In the genomic region with DNA sequence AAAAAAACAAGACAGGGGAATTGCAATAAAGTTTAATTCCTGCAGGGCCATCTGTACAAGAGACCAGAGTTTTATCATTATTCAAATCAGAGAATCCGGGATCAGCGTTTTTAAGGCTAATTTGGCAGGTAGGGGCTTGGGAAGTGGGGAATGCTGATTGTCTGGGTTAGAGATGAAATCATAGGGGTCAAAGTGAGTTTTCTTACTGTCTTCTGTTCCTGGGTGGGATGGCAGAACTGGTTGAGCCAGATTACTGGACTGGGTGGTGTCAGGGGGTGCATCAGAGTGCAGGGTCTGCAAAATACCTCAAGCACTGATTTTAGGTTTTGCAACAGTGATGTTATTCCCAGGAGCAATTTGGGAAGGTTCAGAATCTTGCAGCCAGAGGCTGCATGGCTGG, we compare ENCODE assay signal across 13 cellular contexts. TPM values are rescaled to one million over a fixed set of nuclear protein-coding genes. Genes with fewer than 3 reads are reported as not detected.
DNase-seq lines count a peak whose midpoint lies in the region; ATAC-seq and TF ChIP-seq lines count a peak whose summit lies in the region.
"Not testable (repeated sequence)": the region's sequence is repeated elsewhere in the genome, so short reads cannot be mapped to it uniquely, and the experiment has no call there.
"Had no signal": no experiment of that assay in that cellular context is flagged by ENCODE, and none has a peak within 500 bp of the region (broad histone marks: within the 10 kb centered on the region; RNA-seq: fewer than 3 reads in every experiment).

No MANE protein-coding gene starts in this region.

- H3K27ac Mint-ChIP-seq in neural progenitor cell (peak overlapping the region; percentile 9), progenitor cell of endocrine pancreas (peak overlapping the region; percentile 44)

- BruUV-seq in HCT116 (replicated peaks; lab: Mats Ljungman, UMichigan); PC-9 (replicated peaks; lab: Mats Ljungman, UMichigan); mammary epithelial cell (replicated peaks; lab: Mats Ljungman, UMichigan): not testable (repeated sequence)

- H3K9me2 ChIP-seq in HCT116 (ENCODE audit: insufficient read depth); PC-9 (ENCODE audit: insufficient read depth); hepatocyte (replicated peaks; ENCODE audit: insufficient read depth): not testable (repeated sequence)

- H3K36me3 Mint-ChIP-seq in neural progenitor cell; progenitor cell of endocrine pancreas (ENCODE audit: insufficient read depth): not testable (repeated sequence)

- not testable (repeated sequence) for H3K27ac ChIP-seq in HCT116 (ENCODE audit: low read depth, low read length); mammary epithelial cell (ENCODE audit: insufficient read depth, low read depth, low read length); neural progenitor cell
- H3K27ac ChIP-seq in PC-9 (peak overlapping the region; percentile 63), hepatocyte (peak overlapping the region; percentile 6)

- RAD21 ChIA-PET in HCT116 (lab: Charles Lee; ENCODE audit: low non-redundant PET in 1 of 2, low total read pairs in 2 of 2, uncharacterized antibody in 2 of 2, unreplicated experiment in 2 of 2), result not testable (repeated sequence)

- POLR2A ChIA-PET in HCT116 (lab: Charles Lee), result not testable (repeated sequence)
- POLR2A ChIA-PET in PC-9 (lab: Charles Lee; ENCODE audit: unreplicated experiment), result interaction anchor here (0.6 kb wide), 1 partner anchor 105 kb away, joined by 8 read pairs; no protein-coding TSS in a partner anchor

- H3K4me1 ChIP-seq in HCT116 (ENCODE audit: control insufficient read depth in 1 of 2, insufficient read depth in 2 of 2, low read length in 2 of 2); mammary epithelial cell (ENCODE audit: insufficient read depth, low read length); hepatocyte (ENCODE audit: insufficient read depth); neural progenitor cell: not testable (repeated sequence)
- H3K4me1 ChIP-seq in PC-9 (replicated peaks; ENCODE audit: insufficient read depth), result peaks cover 43% of the 10 kb centered on the region

- not testable (repeated sequence) for TF ChIP-seq RAD21 in HCT116 (IDR thresholded peaks at IDR 0.05; ENCODE audit: low read depth)

- 0% methylated on average over 2 of the region's 2 CpGs for WGBS in mammary epithelial cell (ENCODE audit: low coverage, missing lambda C conversion rate)
- WGBS in hepatocyte (ENCODE audit: low lambda C conversion rate, missing lambda C conversion rate), result 33% methylated on average over 2 of the region's 2 CpGs

- H3K9me3 Mint-ChIP-seq in neural progenitor cell; progenitor cell of endocrine pancreas (ENCODE audit: low read depth): not testable (repeated sequence)

- H3K4me2 ChIP-seq in HCT116 (ENCODE audit: low read length) (0 out of 2 replicates have a peak overlapping the region, but pooled peaks have one; percentile 9), PC-9 (peak overlapping the region; percentile 72), mammary epithelial cell (ENCODE audit: insufficient read depth, low read depth, low read length) (peak overlapping the region; percentile 30)
- not testable (repeated sequence) for H3K4me2 ChIP-seq in hepatocyte, neural progenitor cell

- not testable (repeated sequence) for H3K9me3 ChIP-seq in HCT116 (ENCODE audit: control insufficient read depth in 1 of 2, insufficient read depth in 1 of 2, low read depth in 1 of 2, low read length in 2 of 2); PC-9 (ENCODE audit: insufficient read depth, low read depth); mammary epithelial cell (replicated peaks; ENCODE audit: insufficient read depth, low read length); hepatocyte (ENCODE audit: low read depth); neural progenitor cell (ENCODE audit: low read depth)

- in situ Hi-C loops in mammary epithelial cell (cut with MboI; ENCODE audit: low sequenced_read_pairs in 2 of 2), result not testable (repeated sequence)

- not testable (repeated sequence) for H3K9ac ChIP-seq in HCT116 (ENCODE audit: low read length); mammary epithelial cell (ENCODE audit: insufficient read depth, low read length); neural progenitor cell

- H3K4me1 Mint-ChIP-seq in neural progenitor cell, result not testable (repeated sequence)
- peaks cover 16% of the 10 kb centered on the region for H3K4me1 Mint-ChIP-seq in progenitor cell of endocrine pancreas (ENCODE audit: low read depth)

- ATAC-seq in HCT116, result not testable (repeated sequence)

- H3K4me3 ChIP-seq in HCT116 (replicated peaks in 1 of 2; ENCODE audit: low read depth in 1 of 2, low read length in 2 of 2); mammary epithelial cell (replicated peaks in 1 of 3; ENCODE audit: insufficient read depth in 1 of 3, low read depth in 2 of 3, low read length in 3 of 3); hepatocyte; neural progenitor cell: not testable (repeated sequence)
- H3K4me3 ChIP-seq in PC-9, result 0 out of 2 replicates have a peak overlapping the region, but pooled peaks have one; percentile 8

- not testable (repeated sequence) for H3K79me2 ChIP-seq in HCT116 (ENCODE audit: insufficient read depth, low read length); PC-9 (ENCODE audit: low read depth); mammary epithelial cell (ENCODE audit: insufficient read depth, low read length); hepatocyte; neural progenitor cell (ENCODE audit: low read depth)

- TF ChIP-seq CTCF in HCT116 (IDR thresholded peaks at IDR 0.05 in 2 of 3, conservative IDR thresholded peaks at IDR 0.05 in 1 of 3; ENCODE audit: borderline replicate concordance in 1 of 3, insufficient read depth in 1 of 3, low read depth in 2 of 3, low read length in 2 of 3); PC-9 (conservative IDR thresholded peaks at IDR 0.05); mammary epithelial cell (conservative IDR thresholded peaks at IDR 0.05 in 1 of 2, IDR thresholded peaks at IDR 0.05 in 1 of 2; ENCODE audit: extremely low read depth in 1 of 2, insufficient read depth in 1 of 2, low read depth in 1 of 2, low read length in 2 of 2); hepatocyte (IDR thresholded peaks at IDR 0.05; ENCODE audit: poor library complexity); neural progenitor cell (IDR thresholded peaks at IDR 0.05); progenitor cell of endocrine pancreas (IDR thresholded peaks at IDR 0.05; ENCODE audit: unreplicated experiment): not testable (repeated sequence)

- peaks cover 23% of the 10 kb centered on the region; the same call in 1 of the 2 replicates for H3F3A ChIP-seq in PC-9 (ENCODE audit: insufficient read depth, low read depth)
- H3F3A ChIP-seq in neural progenitor cell (ENCODE audit: low read depth), result not testable (repeated sequence)

- CTCF ChIA-PET in HCT116 (lab: Charles Lee); PC-9 (lab: Charles Lee); mammary epithelial cell (lab: Charles Lee; ENCODE audit: low non-redundant PET): not testable (repeated sequence)

- not testable (repeated sequence) for TF ChIP-seq POLR2A in HCT116 (IDR thresholded peaks at IDR 0.05; ENCODE audit: borderline replicate concordance, extremely low read depth, insufficient read depth, insufficient read length)

- intact Hi-C loops in HCT116 (cut with micrococcal nuclease); PC-9 (cut with micrococcal nuclease; ENCODE audit: unreplicated experiment); mammary epithelial cell (cut with micrococcal nuclease): not testable (repeated sequence)

- not testable (repeated sequence) for H3K27me3 ChIP-seq in HCT116 (ENCODE audit: insufficient read depth, low read length); PC-9 (ENCODE audit: insufficient read depth, low read depth); mammary epithelial cell (ENCODE audit: insufficient read depth, low read length); hepatocyte; neural progenitor cell

- H3K27me3 Mint-ChIP-seq in neural progenitor cell (ENCODE audit: insufficient read depth, low read depth); progenitor cell of endocrine pancreas: not testable (repeated sequence)

- DNase-seq in HCT116 (ENCODE audit: low read depth, low spot score); mammary epithelial cell; hepatocyte (ENCODE audit: low spot score); neural progenitor cell (ENCODE audit: low spot score); progenitor cell of endocrine pancreas (ENCODE audit: low spot score, unreplicated experiment): not testable (repeated sequence)
- DNase-seq in PC-9, result peak; percentile 63 to 80

- dilution Hi-C loops in mammary epithelial cell (cut with HindIII; ENCODE audit: low sequenced_read_pairs), result not testable (repeated sequence)

- H3K4me3 Mint-ChIP-seq in neural progenitor cell, result not testable (repeated sequence)
- H3K4me3 Mint-ChIP-seq in progenitor cell of endocrine pancreas (ENCODE audit: low read depth), result peak overlapping the region; percentile 3

- not testable (repeated sequence) for H4K20me1 ChIP-seq in HCT116 (ENCODE audit: insufficient read depth); PC-9 (ENCODE audit: insufficient read depth); mammary epithelial cell (ENCODE audit: insufficient read depth, low read length); hepatocyte (ENCODE audit: insufficient read depth, poor library complexity, severe bottlenecking); neural progenitor cell (ENCODE audit: low read depth)

- H3K36me3 ChIP-seq in HCT116 (ENCODE audit: control insufficient read depth in 1 of 2, insufficient read depth in 2 of 2, low read length in 2 of 2); PC-9 (ENCODE audit: low read depth); mammary epithelial cell (ENCODE audit: insufficient read depth, low read length); hepatocyte (replicated peaks; ENCODE audit: insufficient read depth, low read depth); neural progenitor cell: not testable (repeated sequence)

- not testable (repeated sequence) for H2AFZ ChIP-seq in HCT116 (ENCODE audit: low read depth, low read length, poor library complexity, severe bottlenecking); PC-9; mammary epithelial cell (ENCODE audit: low read depth, low read length); hepatocyte; neural progenitor cell (replicated peaks)

RNA-seq across cellular contexts. Expression of a gene that starts 6.3 kb away (rescaled TPM):
- not detected for total RNA-seq in HCT116 (2021; ENCODE audit: unreplicated experiment)
- 0.05 TPM in 1 of 2 replicates, not detected in the other for polyA plus RNA-seq in HCT116 (2012)
- total RNA-seq in PC-9 (2021), result 0.38 and 0.44 TPM in 2 replicates
- total RNA-seq in mammary epithelial cell, result under 1 TPM; 0.33 to 0.78 TPM
- polyA plus RNA-seq in mammary epithelial cell, result 0.65 TPM
- not detected for polyA minus RNA-seq in mammary epithelial cell
- total RNA-seq in hepatocyte, result 0.12 and 0.30 TPM in 2 replicates
- 0.34 and 1.2 TPM in 2 replicates for polyA plus RNA-seq in hepatocyte
- total RNA-seq in neural progenitor cell (ENCODE audit: low replicate concordance), result not detected in 2 replicates
- not detected in 2 replicates for total RNA-seq in progenitor cell of endocrine pancreas
- total RNA-seq: A172; A673; CD4-positive, alpha-beta memory T cell; GM23248; H1; H7 had no signal
- polyA plus RNA-seq: BJ; CD4-positive, alpha-beta memory T cell; GM23248; H1 had no signal

RNA-seq across cellular contexts. Expression of a gene that starts 7.2 kb away (rescaled TPM):
- not detected for total RNA-seq in HCT116 (2021; ENCODE audit: unreplicated experiment)
- not detected in 2 replicates for polyA plus RNA-seq in HCT116 (2012)
- 2.0 and 2.6 TPM in 2 replicates for total RNA-seq in PC-9 (2021)
- total RNA-seq in mammary epithelial cell, result under 1 TPM; 0.17 to 0.28 TPM
- polyA plus RNA-seq in mammary epithelial cell, result 0.19 TPM
- not detected for polyA minus RNA-seq in mammary epithelial cell
- 2.1 and 3.8 TPM in 2 replicates for total RNA-seq in hepatocyte
- 3.7 and 5.0 TPM in 2 replicates for polyA plus RNA-seq in hepatocyte
- not detected in 2 replicates for total RNA-seq in neural progenitor cell (ENCODE audit: low replicate concordance)
- 0.67 and 1.5 TPM in 2 replicates for total RNA-seq in progenitor cell of endocrine pancreas
- total RNA-seq: A172; CD4-positive, alpha-beta memory T cell; GM23248; H1; H7 had no signal
- polyA plus RNA-seq: BJ; CD4-positive, alpha-beta memory T cell; GM23248; H1 had no signal

RNA-seq across cellular contexts. Expression of a gene that starts 20.3 kb away (rescaled TPM):
- not detected for total RNA-seq in HCT116 (2021; ENCODE audit: unreplicated experiment)
- polyA plus RNA-seq in HCT116 (2012), result not detected in 2 replicates
- 4.2 and 5.2 TPM in 2 replicates for total RNA-seq in PC-9 (2021)
- 1 to 10 TPM; 5.5 to 8.8 TPM for total RNA-seq in mammary epithelial cell
- polyA plus RNA-seq in mammary epithelial cell, result 4.3 TPM
- 14.1 TPM for polyA minus RNA-seq in mammary epithelial cell
- total RNA-seq in hepatocyte, result 0.40 and 0.63 TPM in 2 replicates
- polyA plus RNA-seq in hepatocyte, result 0.19 TPM in 1 of 2 replicates, not detected in the other
- 0.06 TPM in 1 of 2 replicates, not detected in the other for total RNA-seq in neural progenitor cell (ENCODE audit: low replicate concordance)
- total RNA-seq in progenitor cell of endocrine pancreas, result 0.22 and 0.62 TPM in 2 replicates
- total RNA-seq: A172, GM23248, H1, H7 had no signal
- polyA plus RNA-seq: BJ; CD4-positive, alpha-beta memory T cell; GM23248 had no signal

RNA-seq across cellular contexts. Expression of a gene that starts 42.3 kb away (rescaled TPM):
- total RNA-seq in HCT116 (2021; ENCODE audit: unreplicated experiment) (59.1 TPM), PC-9 (2021) (53.0 and 66.6 TPM in 2 replicates), mammary epithelial cell (10 to 100 TPM; 42.5 to 73.0 TPM), hepatocyte (42.5 and 42.6 TPM in 2 replicates), neural progenitor cell (ENCODE audit: low replicate concordance) (52.9 and 100.0 TPM in 2 replicates), progenitor cell of endocrine pancreas (67.8 and 68.4 TPM in 2 replicates)
- 15.0 and 20.7 TPM in 2 replicates for polyA plus RNA-seq in HCT116 (2012)
- polyA plus RNA-seq in mammary epithelial cell (23.0 TPM), hepatocyte (62.8 and 64.8 TPM in 2 replicates)
- 38.3 TPM for polyA minus RNA-seq in mammary epithelial cell
